In genomic region chr5:111513175-111513520, GRCh38 we compare ENCODE assay signal across 8 cellular contexts. TPM values are rescaled to one million over a fixed set of nuclear protein-coding genes. Genes with fewer than 3 reads are reported as not detected.
A peak's percentile ranks its signal among the peaks of the same experiment; 100 is the strongest.
DNase-seq lines count a peak whose midpoint lies in the region; ATAC-seq lines count a peak whose summit lies in the region.

No MANE protein-coding gene starts in this region.

- no peaks in the 10 kb centered on the region for H3K36me3 Mint-ChIP-seq in naive thymus-derived CD8-positive, alpha-beta T cell

- peaks cover 12 to 44% (median 32%) of the 10 kb centered on the region in 4 donors for H3K4me1 Mint-ChIP-seq in naive thymus-derived CD8-positive, alpha-beta T cell

- ATAC-seq in naive thymus-derived CD8-positive, alpha-beta T cell, result no peak

- POLR2A ChIA-PET in naive thymus-derived CD8-positive, alpha-beta T cell (lab: Charles Lee), result interaction anchor here (1.4 kb wide), 1 partner anchor 648 kb away, joined by 4 read pairs; no protein-coding TSS in a partner anchor

- peak overlapping the region; percentile 96 to 100 (median 100) for H3K4me3 Mint-ChIP-seq in naive thymus-derived CD8-positive, alpha-beta T cell

- H3K4me3 ChIP-seq in Jurkat, Clone E6-1 (ENCODE audit: low read length), result peak overlapping the region; percentile 76

- peak; percentile 35 for DNase-seq in Ammon's horn (ENCODE audit: low spot score)
- DNase-seq in Jurkat, Clone E6-1 (ENCODE audit: low read depth, low spot score), result no peak
- DNase-seq in cerebellum (ENCODE audit: low spot score), result peak; percentile 19
- peak in 1 of 10 donors; percentile 16 for DNase-seq in naive thymus-derived CD8-positive, alpha-beta T cell
- DNase-seq in inferior parietal cortex (ENCODE audit: extremely low spot score), result no peak
- no peak for DNase-seq in NCI-H1694 (lab: John Stamatoyannopoulos, UW)
- DNase-seq in nucleus accumbens (lab: John Stamatoyannopoulos, UW), result no peak
- DNase-seq in activated CD8-positive, alpha-beta memory T cell treated with anti-CD3 and anti-CD28 coated beads for 24 hours, result no peak

- peak overlapping the region in 9 of 10 donors; percentile 95 to 99 (median 97) for H3K27ac Mint-ChIP-seq in naive thymus-derived CD8-positive, alpha-beta T cell

- H3K27me3 Mint-ChIP-seq in naive thymus-derived CD8-positive, alpha-beta T cell, result no peaks in the 10 kb centered on the region

- no peaks in the 10 kb centered on the region for H3K9me3 Mint-ChIP-seq in naive thymus-derived CD8-positive, alpha-beta T cell

RNA-seq across cellular contexts. Expression of gene STARD4, which starts 0.8 kb away (rescaled TPM):
- polyA plus RNA-seq in Jurkat, Clone E6-1 (2012; ENCODE audit: insufficient read depth, insufficient read length), result 18.4 TPM
- 50.0 TPM for total RNA-seq in cerebellum
- 10 to 100 TPM; 10.9 to 11.9 TPM for total RNA-seq in naive thymus-derived CD8-positive, alpha-beta T cell
- 1 to 10 TPM; 4.6 to 6.1 (median 5.0) TPM for polyA plus RNA-seq in naive thymus-derived CD8-positive, alpha-beta T cell

Comparison
In these comparisons a context has a peak if more than half of its experiments do, and no peak if none do; other contexts are left out.
1. DNase-seq: peak in Ammon's horn (single experiment) and cerebellum (single experiment); none in Jurkat, Clone E6-1 (single experiment), inferior parietal cortex (single experiment), NCI-H1694 (single experiment), nucleus accumbens (0 of 56) and activated CD8-positive, alpha-beta memory T cell treated with anti-CD3 and anti-CD28 coated beads for 24 hours (single experiment).